In the genomic region with DNA sequence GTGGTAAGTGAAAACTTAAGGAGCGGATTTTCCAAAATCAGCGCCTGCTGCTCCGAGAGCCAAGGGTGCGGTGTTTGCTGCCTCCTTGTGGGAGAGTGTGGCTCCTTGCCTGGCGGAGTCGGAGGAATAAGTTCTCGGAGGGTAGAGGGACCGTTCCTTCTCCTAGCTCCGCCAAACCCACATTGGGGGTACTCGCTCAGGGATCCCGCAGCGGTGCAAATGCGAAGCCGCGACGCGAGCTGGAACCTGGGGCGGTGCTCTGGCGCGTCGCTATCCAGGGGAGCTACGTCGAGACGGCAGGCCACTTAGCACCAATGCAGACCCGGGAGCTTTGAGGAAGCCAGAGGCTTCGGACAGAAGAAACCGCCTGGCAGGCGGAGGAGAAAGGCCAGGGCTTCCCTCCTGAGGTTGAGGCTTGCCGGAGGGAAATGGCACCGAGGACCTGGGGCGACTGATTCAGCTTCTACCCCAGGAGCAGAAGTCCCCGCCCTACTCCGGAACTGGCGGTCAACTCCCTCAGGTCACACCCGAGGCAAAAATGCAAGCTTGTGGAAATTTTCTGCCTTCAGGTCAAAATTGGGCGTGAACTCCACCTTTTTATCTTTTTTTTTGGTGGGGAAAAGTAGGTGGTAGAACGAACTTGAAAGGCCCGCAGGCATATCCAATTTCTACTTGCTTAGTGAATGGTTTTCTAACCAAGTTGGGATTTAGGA, we compare ENCODE assay signal across 8 cellular contexts. TPM values are rescaled to one million over a fixed set of nuclear protein-coding genes. Genes with fewer than 3 reads are reported as not detected.
DNase-seq lines count a peak whose midpoint lies in the region; ATAC-seq and TF ChIP-seq lines count a peak whose summit lies in the region.

No MANE protein-coding gene starts in this region.

- TF ChIP-seq CTCF in epithelial cell of proximal tubule (conservative IDR thresholded peaks at IDR 0.05; ENCODE audit: low read depth, low read length): peak; percentile 88

- ATAC-seq in GM18520 (IDR thresholded peaks at IDR 0.05; ENCODE audit: unreplicated experiment) (peak; percentile 37), HG03039 (IDR thresholded peaks at IDR 0.05; ENCODE audit: unreplicated experiment) (peak; percentile 62)

- H3K4me1 ChIP-seq in muscle layer of colon (ENCODE audit: insufficient read depth, low read length): no peaks in the 10 kb centered on the region

- H3K36me3 ChIP-seq in muscle layer of colon (ENCODE audit: insufficient read depth, low read length): no peaks in the 10 kb centered on the region

- H3K27me3 ChIP-seq in muscle layer of colon (ENCODE audit: control insufficient read depth in 1 of 2, insufficient read depth in 2 of 2, low read length in 2 of 2): no peaks in the 10 kb centered on the region

- H3K9ac ChIP-seq in muscle layer of colon (ENCODE audit: low read length): no peak overlapping the region

- no peak overlapping the region for H3K27ac ChIP-seq in muscle layer of colon (ENCODE audit: low read depth, low read length)

- no peaks in the 10 kb centered on the region for H3K9me3 ChIP-seq in muscle layer of colon (ENCODE audit: low read length)

- H3K4me3 ChIP-seq in epithelial cell of proximal tubule (ENCODE audit: low read depth, low read length) (peak overlapping the region; percentile 67), muscle layer of colon (ENCODE audit: low read depth in 1 of 2, low read length in 2 of 2) (peak overlapping the region; percentile 45 to 60)

- DNase-seq in AG20443 (ENCODE audit: low spot score): peak; percentile 86
- peak; percentile 81 for DNase-seq in NCI-H69 (lab: John Stamatoyannopoulos, UW)
- peak; percentile 5 for DNase-seq in activated CD8-positive, alpha-beta memory T cell treated with anti-CD3 and anti-CD28 coated beads, Interleukin-2, amount 50 U/mL, for 1 hour (ENCODE audit: extremely low read depth)
- DNase-seq in epithelial cell of proximal tubule (ENCODE audit: low read depth): no peak
- DNase-seq in stimulated activated CD8-positive, alpha-beta memory T cell treated with anti-CD3 and anti-CD28 coated beads, Interleukin-7, amount 100 ng/mL, for 24 hours (ENCODE audit: low read depth): peak; percentile 22

RNA-seq across cellular contexts. Expression of gene DDX43, which starts 5.7 kb away (rescaled TPM):
- 1.8 and 2.2 TPM in 2 replicates for total RNA-seq in epithelial cell of proximal tubule

RNA-seq across cellular contexts. Expression of gene OOEP, which starts 19.3 kb away (rescaled TPM):
- not detected in 2 replicates for total RNA-seq in epithelial cell of proximal tubule

RNA-seq across cellular contexts. Expression of gene KHDC3L, which starts 26.5 kb away (rescaled TPM):
- not detected in 2 replicates for total RNA-seq in epithelial cell of proximal tubule

RNA-seq across cellular contexts. Expression of gene DPPA5, which starts 34.9 kb away (rescaled TPM):
- total RNA-seq in epithelial cell of proximal tubule: not detected in 2 replicates
